11 cellular contexts compared by ENCODE assay signal in genomic region chr3:149291178-149291577, GRCh38. TPM values are rescaled to one million over a fixed set of nuclear protein-coding genes. Genes with fewer than 3 reads are reported as not detected.
DNase-seq lines count a peak whose midpoint lies in the region; ATAC-seq and TF ChIP-seq lines count a peak whose summit lies in the region.
"Had no signal": no experiment of that assay in that cellular context is flagged by ENCODE, and none has a peak within 500 bp of the region (broad histone marks: within the 10 kb centered on the region; RNA-seq: fewer than 3 reads in every experiment).

No MANE protein-coding gene starts in this region.

- H3K27ac ChIP-seq in esophagus muscularis mucosa (replicated peaks in 1 of 4): no peak overlapping the region
- no peak overlapping the region for H3K27ac ChIP-seq in uterus

- no peak for ATAC-seq in HG03045 (IDR thresholded peaks at IDR 0.05; ENCODE audit: unreplicated experiment)

- intact Hi-C loops in esophagus muscularis mucosa (cut with DNase I): no loop called here
- intact Hi-C loops in uterus (cut with DNase I; ENCODE audit: low total_unique reads): no loop called here

- DNase-seq in AG09309 (ENCODE audit: low read depth): no peak
- DNase-seq in NCI-H1105 treated with DMSO at 0.1 percent for 48 hours (lab: John Stamatoyannopoulos, UW): peak; percentile 19
- DNase-seq in esophagus muscularis mucosa (ENCODE audit: extremely low spot score): peak; percentile 42
- no peak for DNase-seq in uterus
- no peak for DNase-seq in activated effector memory CD4-positive, alpha-beta T cell treated with anti-CD3 and anti-CD28 coated beads, Interleukin-2, amount 50 U/mL, for 16 hours
- no peak for DNase-seq in KG1 (lab: John Stamatoyannopoulos, UW)
- DNase-seq: activated naive CD4-positive, alpha-beta T cell treated with anti-CD3 and anti-CD28 coated beads, Interleukin-2, amount 50 U/mL, for 16 hours; kidney glomerular epithelial cell; NCI-H1092 treated with DMSO at 0.1 percent for 48 hours had no signal

- TF ChIP-seq POLR2A in esophagus muscularis mucosa (IDR thresholded peaks at IDR 0.05; ENCODE audit: low read depth) (no peak), uterus (IDR thresholded peaks at IDR 0.05) (no peak)

- TF ChIP-seq EP300 in esophagus muscularis mucosa (IDR thresholded peaks at IDR 0.05): no peak

- no peaks in the 10 kb centered on the region for H3K36me3 ChIP-seq in esophagus muscularis mucosa
- H3K36me3 ChIP-seq in uterus: no peaks in the 10 kb centered on the region

- H3K4me1 ChIP-seq in esophagus muscularis mucosa: no peaks in the 10 kb centered on the region
- no peaks in the 10 kb centered on the region for H3K4me1 ChIP-seq in uterus

- no peaks in the 10 kb centered on the region for H3K27me3 ChIP-seq in esophagus muscularis mucosa
- no peaks in the 10 kb centered on the region for H3K27me3 ChIP-seq in uterus

- peak; percentile 46 for TF ChIP-seq CTCF in AG09309 (IDR thresholded peaks at IDR 0.05; ENCODE audit: control insufficient read depth, insufficient read depth, low read depth, low read length, missing control alignments)
- TF ChIP-seq CTCF in GM12875 (IDR thresholded peaks at IDR 0.05; ENCODE audit: borderline replicate concordance, insufficient read depth, low read depth, low read length): peak; percentile 49; the same call in 1 of the 2 replicates
- TF ChIP-seq CTCF in esophagus muscularis mucosa (IDR thresholded peaks at IDR 0.05): peak in 1 of 3 experiments; percentile 21
- TF ChIP-seq CTCF in uterus (IDR thresholded peaks at IDR 0.05): no peak

- H3K4me3 ChIP-seq in AG09309 (ENCODE audit: control insufficient read depth, low read depth, low read length) (no peak overlapping the region), GM12875 (ENCODE audit: low read depth, low read length) (no peak overlapping the region), esophagus muscularis mucosa (no peak overlapping the region), uterus (no peak overlapping the region)

- 70% methylated on average over 2 of the region's 2 CpGs for WGBS in esophagus muscularis mucosa

- H3K9me3 ChIP-seq in esophagus muscularis mucosa: no peaks in the 10 kb centered on the region
- H3K9me3 ChIP-seq in uterus: no peaks in the 10 kb centered on the region

RNA-seq across cellular contexts. Expression of gene TM4SF18, which starts 42.3 kb away (rescaled TPM):
- total RNA-seq in esophagus muscularis mucosa (10 to 100 TPM in 1 of 4 donors, 1 to 10 TPM in 2, under 1 TPM in 1; 0.83 to 10.6 (median 6.5) TPM), uterus (10 to 100 TPM in 3 of 4 donors, 1 to 10 TPM in 1; 6.7 to 35.5 (median 14.6) TPM)

Comparison
In these comparisons a context has a peak if more than half of its experiments do, and no peak if none do; other contexts are left out.
1. DNase-seq: peak in NCI-H1105 treated with DMSO at 0.1 percent for 48 hours (single experiment) and esophagus muscularis mucosa (single experiment); none in AG09309 (single experiment), uterus (0 of 2), activated effector memory CD4-positive, alpha-beta T cell treated with anti-CD3 and anti-CD28 coated beads, Interleukin-2, amount 50 U/mL, for 16 hours (single experiment) and KG1 (single experiment).
2. CTCF ChIP-seq: peak in AG09309 (single experiment) and GM12875 (single experiment); none in uterus (0 of 4).